In genomic region chr4:55636622-55636999, GRCh38 we compare ENCODE assay signal across 9 cellular contexts. TPM values are rescaled to one million over a fixed set of nuclear protein-coding genes. Genes with fewer than 3 reads are reported as not detected.
DNase-seq lines count a peak whose midpoint lies in the region; ATAC-seq and TF ChIP-seq lines count a peak whose summit lies in the region.
"Had no signal": no experiment of that assay in that cellular context is flagged by ENCODE, and none has a peak within 500 bp of the region (broad histone marks: within the 10 kb centered on the region; RNA-seq: fewer than 3 reads in every experiment).

No MANE protein-coding gene starts in this region.

- H3K4me2 ChIP-seq in smooth muscle cell, result peak overlapping the region; percentile 97

- H3K4me3 ChIP-seq in iPS DF 6.9 (ENCODE audit: low read length) (peak overlapping the region; percentile 58; the same call in 1 of the 2 replicates), smooth muscle cell (peak overlapping the region; percentile 54)

- WGBS in iPS DF 6.9 (ENCODE audit: insufficient coverage, insufficient read length), result no CpG with 5 or more reads among the region's 8 CpGs
- 5% methylated on average over 8 of the region's 8 CpGs for WGBS in smooth muscle cell (ENCODE audit: low lambda C conversion rate)

- no peak overlapping the region for H3K27ac ChIP-seq in iPS DF 6.9 (ENCODE audit: low read length)
- no peak overlapping the region for H3K27ac ChIP-seq in smooth muscle cell (ENCODE audit: low read depth)

- H3K27ac Mint-ChIP-seq in T-helper 2 cell treated with Interferon-gamma antibody and Interleukin-4, amounts not matched to agents 5 μg/mL and 100 μg/mL, for 36 hours, result no peak overlapping the region
- H3K27ac Mint-ChIP-seq in activated CD8-positive, alpha-beta T cell treated with anti-CD3 and anti-CD28 coated beads, Interleukin-2, amount 10 ng/mL, durations not matched to agents 7 days and 5 days, result no peak overlapping the region

- H3K36me3 Mint-ChIP-seq in T-helper 2 cell treated with Interferon-gamma antibody and Interleukin-4, amounts not matched to agents 5 μg/mL and 100 μg/mL, for 36 hours (ENCODE audit: low read depth), result no peaks in the 10 kb centered on the region
- H3K36me3 Mint-ChIP-seq in activated CD8-positive, alpha-beta T cell treated with anti-CD3 and anti-CD28 coated beads, Interleukin-2, amount 10 ng/mL, durations not matched to agents 7 days and 5 days (ENCODE audit: low read depth), result no peaks in the 10 kb centered on the region

- CTCF ChIA-PET in activated CD8-positive, alpha-beta T cell treated with anti-CD3 and anti-CD28 coated beads, Interleukin-2, amount 10 ng/mL, durations not matched to agents 7 days and 5 days (lab: Charles Lee), result no interaction called here

- no peaks in the 10 kb centered on the region for H3K79me2 ChIP-seq in smooth muscle cell (ENCODE audit: low read depth)

- no peak for ATAC-seq in activated CD8-positive, alpha-beta T cell treated with anti-CD3 and anti-CD28 coated beads, Interleukin-2, amount 10 ng/mL, durations not matched to agents 7 days and 5 days
- ATAC-seq in HG03457 (IDR thresholded peaks at IDR 0.05; ENCODE audit: unreplicated experiment), result no peak

- H3K9me3 ChIP-seq in iPS DF 6.9 (ENCODE audit: control insufficient read depth, insufficient read depth, low read length) (no peaks in the 10 kb centered on the region), smooth muscle cell (replicated peaks; ENCODE audit: low read depth) (no peaks in the 10 kb centered on the region)

- peak overlapping the region; percentile 73 for H2AFZ ChIP-seq in smooth muscle cell (ENCODE audit: low read depth)

- POLR2A ChIA-PET in activated CD8-positive, alpha-beta T cell treated with anti-CD3 and anti-CD28 coated beads, Interleukin-2, amount 10 ng/mL, durations not matched to agents 7 days and 5 days (lab: Charles Lee), result no interaction called here

- H3K9me3 Mint-ChIP-seq in T-helper 2 cell treated with Interferon-gamma antibody and Interleukin-4, amounts not matched to agents 5 μg/mL and 100 μg/mL, for 36 hours, result no peaks in the 10 kb centered on the region
- no peaks in the 10 kb centered on the region for H3K9me3 Mint-ChIP-seq in activated CD8-positive, alpha-beta T cell treated with anti-CD3 and anti-CD28 coated beads, Interleukin-2, amount 10 ng/mL, durations not matched to agents 7 days and 5 days (ENCODE audit: insufficient read depth)

- peaks cover 5% of the 10 kb centered on the region; the same call in 1 of the 2 replicates for H3K4me1 ChIP-seq in iPS DF 6.9 (ENCODE audit: control insufficient read depth, insufficient read depth, low read length)
- H3K4me1 ChIP-seq in smooth muscle cell (ENCODE audit: low read depth), result peaks cover 31% of the 10 kb centered on the region

- H3K4me3 Mint-ChIP-seq in T-helper 2 cell treated with Interferon-gamma antibody and Interleukin-4, amounts not matched to agents 5 μg/mL and 100 μg/mL, for 36 hours, result peak overlapping the region; percentile 65
- peak overlapping the region; percentile 19 for H3K4me3 Mint-ChIP-seq in activated CD8-positive, alpha-beta T cell treated with anti-CD3 and anti-CD28 coated beads, Interleukin-2, amount 10 ng/mL, durations not matched to agents 7 days and 5 days

- DNase-seq in T-helper 2 cell treated with Interferon-gamma antibody and Interleukin-4, amounts not matched to agents 5 μg/mL and 100 μg/mL, for 36 hours (ENCODE audit: low spot score), result no peak
- no peak for DNase-seq in T-helper 2 cell
- no peak for DNase-seq in activated CD8-positive, alpha-beta T cell treated with anti-CD3 and anti-CD28 coated beads, Interleukin-2, amount 10 ng/mL, durations not matched to agents 7 days and 5 days
- DNase-seq in iPS DF 6.9 (ENCODE audit: low read depth, low spot score), result no peak
- no peak for DNase-seq in smooth muscle cell (lab: John Stamatoyannopoulos, UW; ENCODE audit: unreplicated experiment)
- DNase-seq in D341Med (ENCODE audit: low spot score), result no peak
- DNase-seq in cortex of kidney (lab: John Stamatoyannopoulos, UW), result no peak
- DNase-seq: KG1 had no signal

- H3K27me3 Mint-ChIP-seq in T-helper 2 cell treated with Interferon-gamma antibody and Interleukin-4, amounts not matched to agents 5 μg/mL and 100 μg/mL, for 36 hours (ENCODE audit: low read depth), result peaks cover 59% of the 10 kb centered on the region
- peaks cover 58% of the 10 kb centered on the region for H3K27me3 Mint-ChIP-seq in activated CD8-positive, alpha-beta T cell treated with anti-CD3 and anti-CD28 coated beads, Interleukin-2, amount 10 ng/mL, durations not matched to agents 7 days and 5 days (ENCODE audit: low read depth)

- H4K20me1 ChIP-seq in smooth muscle cell (ENCODE audit: low read depth), result no peaks in the 10 kb centered on the region

- H3F3A ChIP-seq in smooth muscle cell (ENCODE audit: low read depth), result no peaks in the 10 kb centered on the region

- no peaks in the 10 kb centered on the region for H3K36me3 ChIP-seq in iPS DF 6.9 (ENCODE audit: control insufficient read depth, insufficient read depth, low read length)
- no peaks in the 10 kb centered on the region for H3K36me3 ChIP-seq in smooth muscle cell (ENCODE audit: low read depth)

- H3K9ac ChIP-seq in smooth muscle cell (ENCODE audit: low read depth), result no peak overlapping the region

- peaks cover 8% of the 10 kb centered on the region for H3K4me1 Mint-ChIP-seq in T-helper 2 cell treated with Interferon-gamma antibody and Interleukin-4, amounts not matched to agents 5 μg/mL and 100 μg/mL, for 36 hours (ENCODE audit: low read depth)
- peaks cover 12% of the 10 kb centered on the region for H3K4me1 Mint-ChIP-seq in activated CD8-positive, alpha-beta T cell treated with anti-CD3 and anti-CD28 coated beads, Interleukin-2, amount 10 ng/mL, durations not matched to agents 7 days and 5 days (ENCODE audit: low read depth)

- TF ChIP-seq CTCF in smooth muscle cell (IDR thresholded peaks at IDR 0.05; ENCODE audit: borderline replicate concordance, insufficient read depth, poor library complexity, severe bottlenecking), result no peak

- H3K27me3 ChIP-seq in iPS DF 6.9 (ENCODE audit: control insufficient read depth, insufficient read depth, low read length), result peaks cover 6% of the 10 kb centered on the region; the same call in 1 of the 2 replicates
- peaks cover 60% of the 10 kb centered on the region for H3K27me3 ChIP-seq in smooth muscle cell (ENCODE audit: low read depth)

RNA-seq across cellular contexts. Expression of gene NMU, which starts 0.5 kb away (rescaled TPM):
- total RNA-seq in activated CD8-positive, alpha-beta T cell treated with anti-CD3 and anti-CD28 coated beads, Interleukin-2, amount 10 ng/mL, durations not matched to agents 7 days and 5 days, result not detected
- total RNA-seq in smooth muscle cell, result not detected in 2 replicates
- not detected in 2 replicates for polyA plus RNA-seq in smooth muscle cell

RNA-seq across cellular contexts. Expression of gene PDCL2, which starts 44.6 kb away (rescaled TPM):
- not detected for total RNA-seq in activated CD8-positive, alpha-beta T cell treated with anti-CD3 and anti-CD28 coated beads, Interleukin-2, amount 10 ng/mL, durations not matched to agents 7 days and 5 days
- total RNA-seq in smooth muscle cell, result not detected in 2 replicates
- polyA plus RNA-seq in smooth muscle cell, result not detected in 2 replicates
